Comparison of ENCODE assay signal across 26 cellular contexts in the genomic region with DNA sequence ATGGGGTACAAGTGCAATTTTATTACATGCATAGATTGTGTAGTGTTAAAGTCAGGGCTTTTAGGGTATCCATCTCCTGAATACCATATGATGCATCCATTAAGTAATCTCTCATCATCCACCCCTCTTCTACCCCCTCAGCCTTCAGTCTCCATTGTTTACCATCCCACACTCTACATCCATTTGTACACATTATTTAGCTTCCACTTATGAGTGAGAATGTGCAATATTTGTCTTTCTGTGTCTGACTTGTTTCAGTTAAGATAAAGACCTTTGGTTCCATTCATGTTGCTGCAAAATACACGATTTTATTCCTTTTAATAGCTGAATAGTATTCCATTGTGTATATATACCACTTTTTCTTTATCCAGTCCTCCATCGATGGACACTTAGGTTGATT.
"Had no signal": no experiment of that assay in that cellular context is flagged by ENCODE, and none has a peak within 500 bp of the region (broad histone marks: within the 10 kb centered on the region; RNA-seq: fewer than 3 reads in every experiment).

No MANE protein-coding gene starts in this region.

- H3K9me3 ChIP-seq: colonic mucosa, esophagus squamous epithelium, gastrocnemius medialis, lower lobe of right lung, mucosa of descending colon had no signal

- ATAC-seq: effector memory CD8-positive, alpha-beta T cell; esophagus mucosa; gastrocnemius medialis; heart right ventricle; left cardiac atrium; left lung; left ventricle myocardium superior; lower lobe of right lung; mucosa of descending colon had no signal

- FAIRE-seq: endometrium, islet of Langerhans, keratinocyte had no signal

- DNase-seq: colonic mucosa; cortex of kidney; effector CD8-positive, alpha-beta T cell; effector memory CD8-positive, alpha-beta T cell; endodermal cell; erythroblast; esophagus squamous epithelium; foreskin fibroblast; foreskin melanocyte; gastrocnemius medialis; glutamatergic neuron; head of caudate nucleus; heart right ventricle; hippocampal formation; left cardiac atrium; left lung; left ventricle myocardium superior; lower lobe of right lung; mesenchymal stem cell; mucosa of descending colon; naive B cell had no signal

- H3K36me3 ChIP-seq: colonic mucosa, esophagus squamous epithelium, gastrocnemius medialis, heart right ventricle, left lung, lower lobe of right lung had no signal

- H3K4me1 ChIP-seq: colonic mucosa, esophagus squamous epithelium, gastrocnemius medialis, heart right ventricle, left lung, lower lobe of right lung had no signal

- H3K4me3 ChIP-seq: colonic mucosa, esophagus squamous epithelium, gastrocnemius medialis, heart right ventricle, left lung, lower lobe of right lung, mucosa of descending colon had no signal

- H3K27ac ChIP-seq: colonic mucosa, epithelial cell of prostate, esophagus squamous epithelium, gastrocnemius medialis, heart right ventricle, left lung, lower lobe of right lung had no signal

- H3K27me3 ChIP-seq: colonic mucosa, esophagus squamous epithelium, gastrocnemius medialis, heart right ventricle, left lung had no signal
